In genomic region chr6:13767121-13767794, GRCh38 we compare ENCODE assay signal across 8 cellular contexts. TPM values are rescaled to one million over a fixed set of nuclear protein-coding genes. Genes with fewer than 3 reads are reported as not detected.
DNase-seq lines count a peak whose midpoint lies in the region; ATAC-seq, FAIRE-seq and TF ChIP-seq lines count a peak whose summit lies in the region.

No MANE protein-coding gene starts in this region.

- no peaks in the 10 kb centered on the region for H3K27me3 Mint-ChIP-seq in astrocyte (ENCODE audit: low read depth, unreplicated experiment)

- H3K4me3 ChIP-seq in OCI-LY1 (ENCODE audit: low read depth, low read length, poor library complexity, severe bottlenecking) (peak overlapping the region; percentile 17), astrocyte (ENCODE audit: insufficient read depth, low read depth, low read length) (peak overlapping the region; percentile 32), smooth muscle cell (peak overlapping the region; percentile 23)

- ATAC-seq in GM21786 (IDR thresholded peaks at IDR 0.05; ENCODE audit: unreplicated experiment) = no peak

- H3K4me3 Mint-ChIP-seq in astrocyte (ENCODE audit: unreplicated experiment) = no peak overlapping the region

- H3K36me3 ChIP-seq in OCI-LY1 (ENCODE audit: insufficient read depth, low read length) (no peaks in the 10 kb centered on the region), astrocyte (ENCODE audit: insufficient read depth, low read length) (no peaks in the 10 kb centered on the region), smooth muscle cell (ENCODE audit: low read depth) (no peaks in the 10 kb centered on the region)

- TF ChIP-seq CTCF in OCI-LY1 (IDR thresholded peaks at IDR 0.05; ENCODE audit: low read length) (peak; percentile 44; the same call in 1 of the 2 replicates), astrocyte (IDR thresholded peaks at IDR 0.05; ENCODE audit: insufficient read depth, low read depth, low read length) (no peak), smooth muscle cell (IDR thresholded peaks at IDR 0.05; ENCODE audit: borderline replicate concordance, insufficient read depth, poor library complexity, severe bottlenecking) (no peak)

- no peaks in the 10 kb centered on the region for H3F3A ChIP-seq in OCI-LY1 (ENCODE audit: insufficient read depth, low read length)
- peaks cover 5% of the 10 kb centered on the region for H3F3A ChIP-seq in smooth muscle cell (ENCODE audit: low read depth)

- H3K36me3 Mint-ChIP-seq in astrocyte (ENCODE audit: low read depth, unreplicated experiment) = no peaks in the 10 kb centered on the region

- H4K20me1 ChIP-seq in OCI-LY1 (ENCODE audit: insufficient read depth, low read length) = no peaks in the 10 kb centered on the region
- H4K20me1 ChIP-seq in astrocyte (ENCODE audit: insufficient read depth, low read length) = no peaks in the 10 kb centered on the region
- H4K20me1 ChIP-seq in smooth muscle cell (ENCODE audit: low read depth) = no peaks in the 10 kb centered on the region

- no peak overlapping the region for H3K27ac ChIP-seq in OCI-LY1 (ENCODE audit: low read depth, low read length, poor library complexity, severe bottlenecking)
- no peak overlapping the region for H3K27ac ChIP-seq in astrocyte (ENCODE audit: low read depth, low read length)
- H3K27ac ChIP-seq in smooth muscle cell (ENCODE audit: low read depth) = peak overlapping the region; percentile 84

- peaks cover 26% of the 10 kb centered on the region for H3K4me1 Mint-ChIP-seq in astrocyte (ENCODE audit: low read depth, unreplicated experiment)

- no peaks in the 10 kb centered on the region for H3K79me2 ChIP-seq in OCI-LY1 (ENCODE audit: insufficient read depth, low read length)
- no peaks in the 10 kb centered on the region for H3K79me2 ChIP-seq in astrocyte (ENCODE audit: insufficient read depth, low read length)
- H3K79me2 ChIP-seq in smooth muscle cell (ENCODE audit: low read depth) = no peaks in the 10 kb centered on the region

- DNase-seq in AG20443 (ENCODE audit: low spot score) (peak; percentile 51), astrocyte (ENCODE audit: low read depth) (peak; percentile 32), islet precursor cell (peak; percentile 63), smooth muscle cell (lab: John Stamatoyannopoulos, UW; ENCODE audit: unreplicated experiment) (peak; percentile 9), NCI-H146 treated with DMSO at 0.1 percent for 48 hours (lab: John Stamatoyannopoulos, UW; ENCODE audit: unreplicated experiment) (no peak), COLO829 (ENCODE audit: low spot score) (no peak)

- no peaks in the 10 kb centered on the region for H3K27me3 ChIP-seq in OCI-LY1 (ENCODE audit: insufficient read depth, low read length)
- H3K27me3 ChIP-seq in astrocyte (ENCODE audit: insufficient read depth, low read length) = no peaks in the 10 kb centered on the region
- H3K27me3 ChIP-seq in smooth muscle cell (ENCODE audit: low read depth) = no peaks in the 10 kb centered on the region

- H3K27ac Mint-ChIP-seq in astrocyte (ENCODE audit: unreplicated experiment) = peak overlapping the region; percentile 68

- FAIRE-seq in astrocyte (lab: Jason Lieb, UNC) = no peak

- H3K9ac ChIP-seq in OCI-LY1 (ENCODE audit: low read length) = no peak overlapping the region; the same call in 1 of the 2 replicates
- H3K9ac ChIP-seq in astrocyte (ENCODE audit: low read length) = peak overlapping the region; percentile 51
- H3K9ac ChIP-seq in smooth muscle cell (ENCODE audit: low read depth) = peak overlapping the region; percentile 58

- peaks cover 26% of the 10 kb centered on the region for H3K4me1 ChIP-seq in OCI-LY1 (ENCODE audit: insufficient read depth, low read length, severe bottlenecking)
- peaks cover 11% of the 10 kb centered on the region for H3K4me1 ChIP-seq in astrocyte (ENCODE audit: insufficient read depth, low read length)
- H3K4me1 ChIP-seq in smooth muscle cell (ENCODE audit: low read depth) = no peaks in the 10 kb centered on the region

- peak overlapping the region; percentile 42 for H3K4me2 ChIP-seq in OCI-LY1 (ENCODE audit: low read length)
- H3K4me2 ChIP-seq in astrocyte (ENCODE audit: low read length) = peak overlapping the region; percentile 80
- H3K4me2 ChIP-seq in smooth muscle cell = peak overlapping the region; percentile 79

- 23% methylated on average over 19 of the region's 19 CpGs for WGBS in smooth muscle cell (ENCODE audit: low lambda C conversion rate)

- H2AFZ ChIP-seq in OCI-LY1 (ENCODE audit: low read length) (no peak overlapping the region), astrocyte (ENCODE audit: low read depth, low read length) (peak overlapping the region; percentile 85), smooth muscle cell (ENCODE audit: low read depth) (peak overlapping the region; percentile 64)

- H3K9me3 Mint-ChIP-seq in astrocyte (ENCODE audit: unreplicated experiment) = no peaks in the 10 kb centered on the region

- no peaks in the 10 kb centered on the region for H3K9me3 ChIP-seq in OCI-LY1 (ENCODE audit: low read length)
- peaks cover 3% of the 10 kb centered on the region for H3K9me3 ChIP-seq in astrocyte (ENCODE audit: insufficient read depth, low read depth, low read length)
- H3K9me3 ChIP-seq in smooth muscle cell (replicated peaks; ENCODE audit: low read depth) = no peaks in the 10 kb centered on the region

- no peaks in the 10 kb centered on the region for H3K9me2 ChIP-seq in OCI-LY1 (ENCODE audit: low read depth, low read length)

RNA-seq across cellular contexts. Expression of gene MCUR1, which starts 47.1 kb away (rescaled TPM):
- total RNA-seq in astrocyte (21.5 and 21.8 TPM in 2 replicates), smooth muscle cell (11.3 and 12.9 TPM in 2 replicates)
- polyA plus RNA-seq in smooth muscle cell = 23.4 and 25.5 TPM in 2 replicates

RNA-seq across cellular contexts. Expression of gene RANBP9, which starts 55.6 kb away (rescaled TPM):
- total RNA-seq in astrocyte = 42.1 and 43.7 TPM in 2 replicates
- total RNA-seq in smooth muscle cell = 40.9 and 50.3 TPM in 2 replicates
- 26.9 and 29.5 TPM in 2 replicates for polyA plus RNA-seq in smooth muscle cell

Comparison
In these comparisons a context has a peak if more than half of its experiments do, and no peak if none do; other contexts are left out.
1. DNase-seq: peak in AG20443 (single experiment), astrocyte (single experiment), islet precursor cell (single experiment) and smooth muscle cell (single experiment); none in NCI-H146 treated with DMSO at 0.1 percent for 48 hours (single experiment) and COLO829 (single experiment).
2. Peak in every context shown above with its lines, with median percentiles within 50 percentile points of each other: H3K4me2 ChIP-seq and H3K4me3 ChIP-seq.